In the genomic region with DNA sequence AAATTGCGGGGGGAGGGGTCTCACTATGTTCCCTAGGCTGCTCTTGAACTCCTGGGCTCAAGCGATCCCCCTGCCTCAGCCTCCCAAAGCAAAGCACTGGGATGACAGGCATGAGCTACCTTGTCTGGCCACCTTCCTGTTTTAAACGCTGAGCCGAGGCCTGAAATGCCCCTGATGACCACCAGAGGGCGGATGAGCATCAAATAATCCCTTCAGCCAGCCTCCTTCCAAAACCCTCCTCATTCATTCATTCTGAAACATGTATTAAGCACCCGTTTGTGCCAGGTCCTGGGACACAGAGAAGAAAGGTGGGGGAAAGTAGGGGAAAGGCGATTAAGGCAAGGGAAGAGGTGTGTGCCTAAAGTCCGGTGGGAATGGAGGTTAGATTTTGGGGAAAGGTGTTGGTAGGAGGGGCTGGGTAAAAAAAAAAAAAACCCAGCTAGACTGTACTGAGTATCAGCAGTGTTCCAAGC, we compare ENCODE assay signal across 8 cellular contexts. TPM values are rescaled to one million over a fixed set of nuclear protein-coding genes. Genes with fewer than 3 reads are reported as not detected.
A peak's percentile ranks its signal among the peaks of the same experiment; 100 is the strongest.
DNase-seq lines count a peak whose midpoint lies in the region; ATAC-seq and TF ChIP-seq lines count a peak whose summit lies in the region.

No MANE protein-coding gene starts in this region.

- TF ChIP-seq CTCF in C4-2B (conservative IDR thresholded peaks at IDR 0.05) (peak; percentile 89), HFFc6 (IDR thresholded peaks at IDR 0.05) (peak; percentile 96), colonic mucosa (IDR thresholded peaks at IDR 0.05) (peak; percentile 80), lower leg skin (IDR thresholded peaks at IDR 0.05) (peak in 2 of 3 donors; percentile 66 to 98)

- peaks cover 18% of the 10 kb centered on the region for H3K4me1 ChIP-seq in colonic mucosa

- H3K9ac ChIP-seq in colonic mucosa (ENCODE audit: low read depth in 2 of 2, low read length in 2 of 2): peak overlapping the region in 1 of 2 donors; percentile 5

- no peak for TF ChIP-seq POLR2A in lower leg skin (IDR thresholded peaks at IDR 0.05)

- WGBS in lower leg skin, 2 donors: 0 to 2% methylated on average over 8 of the region's 8 CpGs

- no peaks in the 10 kb centered on the region for H3K36me3 ChIP-seq in colonic mucosa

- intact Hi-C loops in colonic mucosa (cut with DNase I) (loop anchor here (1.0 kb wide), 1 partner anchor 38 kb away; no protein-coding TSS in a partner anchor), lower leg skin (cut with DNase I; ENCODE audit: low total_unique reads) (loop anchor here (1.0 to 5.0 kb wide), 2 partner anchors 37 to 65 kb away; no protein-coding TSS in a partner anchor)

- H3K4me3 ChIP-seq in colonic mucosa (no peak overlapping the region), lower leg skin (ENCODE audit: low read depth, poor library complexity, severe bottlenecking) (no peak overlapping the region)

- H3K9me3 ChIP-seq in colonic mucosa: no peaks in the 10 kb centered on the region

- H3K9me3 Mint-ChIP-seq in HFFc6: no peaks in the 10 kb centered on the region

- no peak for ATAC-seq in GM18868 (IDR thresholded peaks at IDR 0.05; ENCODE audit: unreplicated experiment)

- peaks cover 33% of the 10 kb centered on the region for H3K4me1 Mint-ChIP-seq in HFFc6 (ENCODE audit: low read depth)

- H3K27ac Mint-ChIP-seq in HFFc6: no peak overlapping the region

- H3K27ac ChIP-seq in C4-2B (no peak overlapping the region), colonic mucosa (no peak overlapping the region)

- H3K27me3 Mint-ChIP-seq in HFFc6 (ENCODE audit: insufficient read depth): peaks cover 2% of the 10 kb centered on the region; the same call in 1 of the 2 replicates

- no peaks in the 10 kb centered on the region for H3K36me3 Mint-ChIP-seq in HFFc6 (ENCODE audit: low read depth)

- DNase-seq in HFFc6 (peak; percentile 72), NCI-H526 treated with DMSO at 0.1 percent for 48 hours (lab: John Stamatoyannopoulos, UW) (peak; percentile 34), colonic mucosa (peak; percentile 94), lower leg skin (ENCODE audit: low spot score in 2 of 2) (peak; percentile 90 to 97)
- peak; percentile 91 for DNase-seq in activated CD4-positive, alpha-beta T cell treated with anti-CD3 and anti-CD28 coated beads for 48 hours
- peak; percentile 62 for DNase-seq in stimulated activated CD8-positive, alpha-beta memory T cell treated with anti-CD3 and anti-CD28 coated beads, Interleukin-12 subunit alpha, Interleukin-12 subunit beta, amount 100 ng/mL, for 4 hours (ENCODE audit: low read depth)

- no peaks in the 10 kb centered on the region for H3K27me3 ChIP-seq in colonic mucosa

- no peak overlapping the region for H3K4me3 Mint-ChIP-seq in HFFc6

RNA-seq across cellular contexts. Expression of a gene that starts 30.7 kb away (rescaled TPM):
- 100 to 1,000 TPM; 467 to 853 (median 787) TPM for total RNA-seq in HFFc6 (2021; fragmentation: NEBNext Ultra II Directional; extraction: Animal tissue kit (Norgen Biotek cat#: 25700))
- total RNA-seq in colonic mucosa (1,000 to 10,000 TPM; 1,195 to 1,836 TPM), lower leg skin (1,000 to 10,000 TPM in 2 of 4 donors, 100 to 1,000 TPM in 2; 811 to 1,206 (median 976) TPM)

Comparison
In these comparisons a context has a peak if more than half of its experiments do, and no peak if none do; other contexts are left out.
1. DNase-seq: peak in every context shown above with its lines; median percentile 94 in colonic mucosa; 94 in lower leg skin; 91 in activated CD4-positive, alpha-beta T cell treated with anti-CD3 and anti-CD28 coated beads for 48 hours; 72 in HFFc6; 62 in stimulated activated CD8-positive, alpha-beta memory T cell treated with anti-CD3 and anti-CD28 coated beads, Interleukin-12 subunit alpha, Interleukin-12 subunit beta, amount 100 ng/mL, for 4 hours; 34 in NCI-H526 treated with DMSO at 0.1 percent for 48 hours.